Comparison of ENCODE assay signal across 21 cellular contexts in genomic region chr3:135235541-135235940, GRCh38.
"Had no signal": no experiment of that assay in that cellular context is flagged by ENCODE, and none has a peak within 500 bp of the region (broad histone marks: within the 10 kb centered on the region; RNA-seq: fewer than 3 reads in every experiment).

No MANE protein-coding gene starts in this region.

- H3K27me3 Mint-ChIP-seq: effector memory CD8-positive, alpha-beta T cell had no signal

- ATAC-seq: effector memory CD8-positive, alpha-beta T cell; gastrocnemius medialis; heart left ventricle; left colon; left lung; left ventricle myocardium superior; lower lobe of right lung had no signal

- H3K27ac ChIP-seq: esophagus squamous epithelium, gastrocnemius medialis, heart left ventricle, hepatocyte, left lung, lower lobe of right lung had no signal

- H3K36me3 ChIP-seq: esophagus squamous epithelium, gastrocnemius medialis, heart left ventricle, left lung, lower lobe of right lung had no signal

- H3K4me1 ChIP-seq: esophagus squamous epithelium, gastrocnemius medialis, heart left ventricle, left lung, lower lobe of right lung had no signal

- H3K79me2 ChIP-seq: hepatocyte had no signal

- H3K36me3 Mint-ChIP-seq: immature natural killer cell had no signal

- DNase-seq: cortex of kidney; effector CD8-positive, alpha-beta T cell; effector memory CD8-positive, alpha-beta T cell; esophagus squamous epithelium; foreskin fibroblast; foreskin melanocyte; gastrocnemius medialis; heart left ventricle; hypothalamus; immature natural killer cell; islet precursor cell; kidney; kidney glomerular epithelial cell; left colon; left lung; left ventricle myocardium superior; lower lobe of right lung; mesenchymal stem cell; midbrain had no signal

- H3K4me2 ChIP-seq: hepatocyte had no signal

- H3K27ac Mint-ChIP-seq: dendritic cell treated with granulocyte-macrophage colony-stimulating factor and Interleukin-4, amounts not matched to agents 40 ng/mL and 50 ng/mL, for 4 days; effector memory CD8-positive, alpha-beta T cell; immature natural killer cell had no signal

- H3K4me1 Mint-ChIP-seq: immature natural killer cell had no signal

- H3K9me3 ChIP-seq: esophagus squamous epithelium, gastrocnemius medialis, heart left ventricle, lower lobe of right lung had no signal

- H3K27me3 ChIP-seq: esophagus squamous epithelium, gastrocnemius medialis, left lung had no signal

- H3K4me3 ChIP-seq: esophagus squamous epithelium, gastrocnemius medialis, heart left ventricle, hepatocyte, left lung, lower lobe of right lung had no signal

- H3K4me3 Mint-ChIP-seq: dendritic cell treated with granulocyte-macrophage colony-stimulating factor and Interleukin-4, amounts not matched to agents 40 ng/mL and 50 ng/mL, for 4 days; effector memory CD8-positive, alpha-beta T cell; immature natural killer cell had no signal
